In the genomic region with DNA sequence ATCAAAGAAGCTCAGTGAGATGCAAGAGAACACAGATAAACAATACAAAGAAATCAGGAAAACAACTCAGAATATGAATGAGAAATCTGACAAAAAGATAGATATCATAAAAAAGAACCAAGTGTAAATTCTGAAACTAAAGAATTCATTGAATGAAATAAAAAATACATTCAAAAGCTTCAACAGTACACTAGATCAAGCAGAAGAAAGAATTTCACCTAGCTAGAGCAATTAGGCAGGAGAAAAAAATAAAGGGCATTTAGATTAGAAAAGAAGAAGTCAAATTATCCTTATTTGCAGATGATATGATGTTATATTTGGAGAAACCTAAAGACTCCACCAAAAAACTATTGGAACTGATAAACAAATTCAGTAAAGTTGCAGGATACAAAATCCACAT, we compare ENCODE assay signal across 33 cellular contexts. TPM values are rescaled to one million over a fixed set of nuclear protein-coding genes. Genes with fewer than 3 reads are reported as not detected.
"Had no signal": no experiment of that assay in that cellular context is flagged by ENCODE, and none has a peak within 500 bp of the region (broad histone marks: within the 10 kb centered on the region; RNA-seq: fewer than 3 reads in every experiment).

No MANE protein-coding gene starts in this region.

- H3K27ac Mint-ChIP-seq: natural killer cell; nephron; neural progenitor cell; stimulated activated memory B cell treated with anti-CD40 and anti-IgM and Interleukin-4, amounts not matched to agents 10 μg/mL and 1 μg/mL and 100 μg/mL, for 72 hours; stimulated activated naive CD8-positive, alpha-beta T cell treated with anti-CD3 and anti-CD28 coated beads, Interleukin-15, amount 100 ng/mL, for 72 hours; type B pancreatic cell had no signal

- ATAC-seq: naive thymus-derived CD4-positive, alpha-beta T cell; natural killer cell; psoas muscle; right cardiac atrium; sciatic nerve; stimulated activated memory B cell treated with anti-CD40 and anti-IgM and Interleukin-4, amounts not matched to agents 10 μg/mL and 1 μg/mL and 100 μg/mL, for 72 hours; stimulated activated naive CD8-positive, alpha-beta T cell treated with anti-CD3 and anti-CD28 coated beads, Interleukin-15, amount 100 ng/mL, for 72 hours; stimulated activated naive CD8-positive, alpha-beta T cell treated with anti-CD3 and anti-CD28 coated beads, Interleukin-15, Interleukin-2, amounts not matched to agents 100 U/mL and 50 U/mL, for 24 hours; upper lobe of right lung had no signal

- H2AFZ ChIP-seq: neural progenitor cell, parathyroid adenoma had no signal

- DNase-seq: naive thymus-derived CD4-positive, alpha-beta T cell; natural killer cell; occipital lobe; ovary; posterior cingulate gyrus; psoas muscle; right cardiac atrium; stimulated activated CD4-positive, alpha-beta T cell treated with anti-CD3 and anti-CD28 coated beads, Interleukin-15, amount 100 ng/mL, for 24 hours; stimulated activated CD4-positive, alpha-beta T cell treated with anti-CD3 and anti-CD28 coated beads, Interleukin-2, amount 100 ng/mL, for 24 hours; stimulated activated CD4-positive, alpha-beta T cell treated with anti-CD3 and anti-CD28 coated beads, Interleukin-2, amount 100 ng/mL, for 48 hours; stimulated activated CD4-positive, alpha-beta T cell treated with anti-CD3 and anti-CD28 coated beads, Interleukin-4, amount 100 ng/mL, for 24 hours; stimulated activated naive CD4-positive, alpha-beta T cell; stimulated activated naive CD8-positive, alpha-beta T cell treated with anti-CD3 and anti-CD28 coated beads, Interleukin-15, amount 100 ng/mL, for 72 hours; stimulated activated naive CD8-positive, alpha-beta T cell treated with anti-CD3 and anti-CD28 coated beads, Interleukin-15, Interleukin-2, amounts not matched to agents 100 U/mL and 50 U/mL, for 24 hours; substantia nigra; testis; tibial artery; transverse colon; upper lobe of right lung; uterus had no signal

- H3K4me3 ChIP-seq: neural progenitor cell, ovary, psoas muscle, skin epidermis, suprapubic skin, testis, tibial artery, transverse colon, upper lobe of right lung, uterus had no signal

- H3K36me3 Mint-ChIP-seq: neural progenitor cell, type B pancreatic cell had no signal

- H3K4me1 ChIP-seq: neural progenitor cell, parathyroid adenoma, psoas muscle, suprapubic skin, testis, tibial artery, transverse colon, upper lobe of right lung, uterus had no signal

- H3K9me3 ChIP-seq: ovary, testis, upper lobe of right lung had no signal

- H3K27ac ChIP-seq: neural progenitor cell, ovary, parathyroid adenoma, psoas muscle, skin epidermis, suprapubic skin, testis, tibial artery, transverse colon, upper lobe of right lung, uterus had no signal

- H3K9ac ChIP-seq: neural progenitor cell, parathyroid adenoma had no signal

- H3K4me2 ChIP-seq: neural progenitor cell had no signal

- H3K4me3 Mint-ChIP-seq: naive thymus-derived CD4-positive, alpha-beta T cell; natural killer cell; nephron; neural progenitor cell; stimulated activated memory B cell treated with anti-CD40 and anti-IgM and Interleukin-4, amounts not matched to agents 10 μg/mL and 1 μg/mL and 100 μg/mL, for 72 hours; stimulated activated naive CD8-positive, alpha-beta T cell treated with anti-CD3 and anti-CD28 coated beads, Interleukin-15, amount 100 ng/mL, for 72 hours; type B pancreatic cell had no signal

- H3K4me1 Mint-ChIP-seq: nephron had no signal

- H3K27me3 ChIP-seq: neural progenitor cell, ovary, suprapubic skin, testis, tibial artery, transverse colon, upper lobe of right lung, uterus had no signal

- H3K36me3 ChIP-seq: neural progenitor cell, ovary, suprapubic skin, tibial artery, transverse colon, upper lobe of right lung, uterus had no signal

- H3K79me2 ChIP-seq: parathyroid adenoma had no signal

RNA-seq across cellular contexts. Expression of a gene that starts 19.4 kb away (rescaled TPM):
- total RNA-seq: progenitor cell of endocrine pancreas, renal cortical epithelial cell had no signal
- polyA plus RNA-seq: neural cell had no signal

RNA-seq across cellular contexts. Expression of a gene that starts 30.2 kb away (rescaled TPM):
- total RNA-seq: occipital lobe, osteoblast, ovary, progenitor cell of endocrine pancreas, psoas muscle, renal cortical epithelial cell, right cardiac atrium, sciatic nerve, suprapubic skin, testis, transverse colon, upper lobe of right lung, urinary bladder, uterus had no signal
- polyA plus RNA-seq: naive thymus-derived CD4-positive, alpha-beta T cell; neural cell; psoas muscle; right cardiac atrium; urinary bladder had no signal
